24 cellular contexts compared by ENCODE assay signal in the genomic region with DNA sequence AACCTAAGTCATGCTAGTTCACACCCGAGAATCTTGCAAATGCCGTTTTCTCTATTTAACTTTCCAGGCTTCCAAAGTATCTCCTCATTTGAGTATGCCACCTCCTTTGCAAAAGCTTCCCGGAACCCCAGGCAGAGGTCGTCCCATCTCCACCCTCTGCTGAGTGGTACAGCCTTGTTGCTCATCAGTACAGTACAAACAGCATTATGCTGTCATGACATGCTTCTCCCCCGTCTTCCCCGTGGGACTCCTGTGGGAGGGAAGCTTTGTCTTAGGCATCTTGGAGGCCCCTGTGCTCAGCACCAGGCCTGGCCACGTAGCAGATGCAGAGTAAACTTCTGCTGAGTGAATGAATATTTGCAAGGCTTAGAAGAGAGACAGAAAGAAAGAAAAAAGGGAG.
"Had no signal": no experiment of that assay in that cellular context is flagged by ENCODE, and none has a peak within 500 bp of the region (broad histone marks: within the 10 kb centered on the region; RNA-seq: fewer than 3 reads in every experiment).

No MANE protein-coding gene starts in this region.

- DNase-seq: activated CD4-positive, alpha-beta T cell treated with anti-CD3 and anti-CD28 coated beads for 4 hours; activated CD4-positive, alpha-beta T cell treated with anti-CD3 and anti-CD28 coated beads, Interleukin-2, amount 50 U/mL, for 4 hours; activated effector memory CD4-positive, alpha-beta T cell treated with Interleukin-2 at 50 U/mL for 16 hours; activated naive CD4-positive, alpha-beta T cell treated with anti-CD3 and anti-CD28 coated beads for 36 hours; activated naive CD8-positive, alpha-beta T cell treated with anti-CD3 and anti-CD28 coated beads for 36 hours; activated T-cell treated with anti-CD3 and anti-CD28 coated beads for 4 hours; adrenal gland; cortex of kidney; effector memory CD8-positive, alpha-beta T cell; foreskin keratinocyte; islet precursor cell; mammary epithelial cell; occipital lobe; psoas muscle; spleen; stimulated activated naive CD4-positive, alpha-beta T cell; T-cell had no signal

- H3K27ac ChIP-seq: adrenal gland, ascending aorta, foreskin keratinocyte, parathyroid adenoma, psoas muscle, spleen, tibial nerve had no signal

- H3K36me3 ChIP-seq: adrenal gland, ascending aorta, spleen, tibial nerve had no signal

- H3K27ac Mint-ChIP-seq: activated naive CD4-positive, alpha-beta T cell treated with anti-CD3 and anti-CD28 coated beads for 36 hours; activated naive CD8-positive, alpha-beta T cell treated with anti-CD3 and anti-CD28 coated beads for 36 hours; effector memory CD8-positive, alpha-beta T cell; nephron; T-cell; T-helper 2 cell treated with Interferon-gamma antibody and Interleukin-4, amounts not matched to agents 5 μg/mL and 100 μg/mL, for 36 hours had no signal

- H3K9me3 ChIP-seq: adrenal gland, ascending aorta, psoas muscle, spleen, tibial nerve had no signal

- ATAC-seq: effector memory CD8-positive, alpha-beta T cell; foreskin keratinocyte; psoas muscle; right cardiac atrium; T-cell had no signal

- H3K9me3 Mint-ChIP-seq: activated naive CD4-positive, alpha-beta T cell treated with anti-CD3 and anti-CD28 coated beads for 36 hours; activated naive CD8-positive, alpha-beta T cell treated with anti-CD3 and anti-CD28 coated beads for 36 hours; effector memory CD8-positive, alpha-beta T cell; nephron; T-cell; T-helper 2 cell treated with Interferon-gamma antibody and Interleukin-4, amounts not matched to agents 5 μg/mL and 100 μg/mL, for 36 hours had no signal

- H3K4me3 ChIP-seq: adrenal gland, ascending aorta, psoas muscle, spleen, tibial nerve had no signal

- H3K4me1 Mint-ChIP-seq: activated naive CD8-positive, alpha-beta T cell treated with anti-CD3 and anti-CD28 coated beads for 36 hours; T-cell had no signal

- H3K4me1 ChIP-seq: adrenal gland, ascending aorta, foreskin keratinocyte, parathyroid adenoma, psoas muscle, spleen, tibial nerve had no signal

- H3K27me3 ChIP-seq: ascending aorta, tibial nerve had no signal

- H3K36me3 Mint-ChIP-seq: activated naive CD8-positive, alpha-beta T cell treated with anti-CD3 and anti-CD28 coated beads for 36 hours; brain; T-cell had no signal

- H3K4me3 Mint-ChIP-seq: activated naive CD4-positive, alpha-beta T cell treated with anti-CD3 and anti-CD28 coated beads for 36 hours; activated naive CD8-positive, alpha-beta T cell treated with anti-CD3 and anti-CD28 coated beads for 36 hours; brain; effector memory CD8-positive, alpha-beta T cell; nephron; T-cell; T-helper 2 cell treated with Interferon-gamma antibody and Interleukin-4, amounts not matched to agents 5 μg/mL and 100 μg/mL, for 36 hours had no signal
